12 cellular contexts compared by ENCODE assay signal in the genomic region with DNA sequence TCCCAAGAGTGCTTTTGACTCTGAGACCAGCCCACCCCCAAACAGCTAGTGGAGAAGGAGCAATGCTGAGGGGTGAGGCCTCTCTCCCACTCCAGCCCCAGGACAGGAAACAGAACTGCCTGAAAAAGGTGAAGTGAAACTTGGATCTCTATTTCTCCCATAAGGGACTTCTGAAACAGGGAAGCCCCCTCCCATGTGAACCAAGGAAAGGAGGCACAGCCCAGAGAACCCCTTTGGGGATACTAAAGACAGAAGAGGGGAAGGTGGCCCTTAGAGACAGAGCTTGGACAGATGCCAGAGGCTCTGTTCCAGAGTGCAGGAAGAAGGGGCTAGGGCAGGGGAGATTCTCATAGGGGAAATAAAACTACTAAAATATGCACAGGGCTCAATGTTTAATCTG. TPM values are rescaled to one million over a fixed set of nuclear protein-coding genes. Genes with fewer than 3 reads are reported as not detected.
DNase-seq lines count a peak whose midpoint lies in the region; ATAC-seq and TF ChIP-seq lines count a peak whose summit lies in the region.
"Had no signal": no experiment of that assay in that cellular context is flagged by ENCODE, and none has a peak within 500 bp of the region (broad histone marks: within the 10 kb centered on the region; RNA-seq: fewer than 3 reads in every experiment).

No MANE protein-coding gene starts in this region.

- DNase-seq in CD14-positive monocyte (ENCODE audit: low spot score) (peak; percentile 31), DND-41 (no peak), HK-2 (ENCODE audit: unreplicated experiment) (no peak), AG08395 (ENCODE audit: low spot score) (no peak)
- DNase-seq in naive thymus-derived CD8-positive, alpha-beta T cell: no peak
- DNase-seq: central memory CD4-positive, alpha-beta T cell; MG63; tibial artery had no signal

- no peak overlapping the region for H3K4me3 ChIP-seq in DND-41 (ENCODE audit: low read depth in 1 of 2, low read length in 2 of 2)
- H3K4me3 ChIP-seq: MG63, tibial artery had no signal

- POLR2A ChIA-PET in naive thymus-derived CD8-positive, alpha-beta T cell (lab: Charles Lee): interaction anchor here (0.5 to 4.0 kb wide), 9 partner anchors 12 to 111 kb away, joined by 3 to 61 read pairs (median 12); a partner anchor contains a TSS

- TF ChIP-seq CTCF in CD14-positive monocyte (IDR thresholded peaks at IDR 0.05) (no peak), DND-41 (IDR thresholded peaks at IDR 0.05; ENCODE audit: borderline replicate concordance, extremely low read depth, low read length, poor library complexity, severe bottlenecking) (no peak)

- H3K9me3 ChIP-seq in DND-41 (ENCODE audit: insufficient read depth, low read length, severe bottlenecking): no peaks in the 10 kb centered on the region
- H3K9me3 ChIP-seq: MG63, tibial artery had no signal

- intact Hi-C loops in CD14-positive monocyte (cut with micrococcal nuclease): loop anchor here in 1 of 2 donors (5.0 kb wide), 2 partner anchors 132 to 397 kb away; no protein-coding TSS in a partner anchor

- H3K9me3 Mint-ChIP-seq in CD14-positive monocyte: no peaks in the 10 kb centered on the region
- H3K9me3 Mint-ChIP-seq in activated T-helper 17 cell treated with anti-CD3 and anti-CD28 coated beads, Interleukin-2, amount 50 U/mL, for 72 hours: no peaks in the 10 kb centered on the region
- no peaks in the 10 kb centered on the region for H3K9me3 Mint-ChIP-seq in naive thymus-derived CD8-positive, alpha-beta T cell

- peaks cover 65% of the 10 kb centered on the region for H3K4me1 Mint-ChIP-seq in CD14-positive monocyte
- peaks cover 41% of the 10 kb centered on the region for H3K4me1 Mint-ChIP-seq in activated T-helper 17 cell treated with anti-CD3 and anti-CD28 coated beads, Interleukin-2, amount 50 U/mL, for 72 hours
- H3K4me1 Mint-ChIP-seq in naive thymus-derived CD8-positive, alpha-beta T cell: peaks cover 29 to 80% (median 70%) of the 10 kb centered on the region in 4 donors

- peak overlapping the region; percentile 19; the same call in 1 of the 2 replicates for H3K27ac ChIP-seq in DND-41 (ENCODE audit: low read length)
- H3K27ac ChIP-seq: tibial artery had no signal

- H3K27ac Mint-ChIP-seq in CD14-positive monocyte: peak overlapping the region; percentile 86 to 96 (median 92)
- peak overlapping the region; percentile 92 for H3K27ac Mint-ChIP-seq in activated T-helper 17 cell treated with anti-CD3 and anti-CD28 coated beads, Interleukin-2, amount 50 U/mL, for 72 hours
- H3K27ac Mint-ChIP-seq in naive thymus-derived CD8-positive, alpha-beta T cell: peak overlapping the region; percentile 60 to 98 (median 94)

- peaks cover 39% of the 10 kb centered on the region for H3K36me3 ChIP-seq in DND-41 (ENCODE audit: insufficient read depth, low read length)

- H3K4me3 Mint-ChIP-seq in CD14-positive monocyte: peak overlapping the region; percentile 80 to 98
- peak overlapping the region; percentile 96 for H3K4me3 Mint-ChIP-seq in activated T-helper 17 cell treated with anti-CD3 and anti-CD28 coated beads, Interleukin-2, amount 50 U/mL, for 72 hours
- peak overlapping the region; percentile 49 to 99 (median 77) for H3K4me3 Mint-ChIP-seq in naive thymus-derived CD8-positive, alpha-beta T cell

- H3K27me3 ChIP-seq in DND-41 (ENCODE audit: insufficient read depth, low read length, poor library complexity): no peaks in the 10 kb centered on the region
- H3K27me3 ChIP-seq: MG63, tibial artery had no signal

- H4K20me1 ChIP-seq in DND-41 (ENCODE audit: insufficient read depth, low read length): no peaks in the 10 kb centered on the region

- H3K79me2 ChIP-seq in DND-41 (ENCODE audit: insufficient read depth, low read length): peaks cover 14% of the 10 kb centered on the region

- no peak overlapping the region for H2AFZ ChIP-seq in DND-41 (ENCODE audit: low read depth, low read length)

- H3K4me1 ChIP-seq in DND-41 (ENCODE audit: insufficient read depth, low read length): peaks cover 41% of the 10 kb centered on the region

- ATAC-seq in DND-41 (ENCODE audit: insufficient read depth, low read depth) (no peak), HG03460 (IDR thresholded peaks at IDR 0.05; ENCODE audit: unreplicated experiment) (no peak), HG03439 (IDR thresholded peaks at IDR 0.05; ENCODE audit: unreplicated experiment) (no peak)
- ATAC-seq in activated T-helper 17 cell treated with anti-CD3 and anti-CD28 coated beads, Interleukin-2, amount 50 U/mL, for 72 hours (replicated peaks): no peak
- ATAC-seq in naive thymus-derived CD8-positive, alpha-beta T cell: no peak
- ATAC-seq: esophagus mucosa had no signal

- no peak overlapping the region for H3K9ac ChIP-seq in DND-41 (ENCODE audit: low read depth, low read length)

- no peak overlapping the region for H3K4me2 ChIP-seq in DND-41 (ENCODE audit: insufficient read depth, low read length)

- H3K27me3 Mint-ChIP-seq in CD14-positive monocyte (ENCODE audit: low read depth in 3 of 3): peaks cover 0 to 6% (median 0%) of the 10 kb centered on the region in 3 donors
- no peaks in the 10 kb centered on the region for H3K27me3 Mint-ChIP-seq in activated T-helper 17 cell treated with anti-CD3 and anti-CD28 coated beads, Interleukin-2, amount 50 U/mL, for 72 hours
- H3K27me3 Mint-ChIP-seq in naive thymus-derived CD8-positive, alpha-beta T cell: no peaks in the 10 kb centered on the region

- peaks cover 40 to 55% of the 10 kb centered on the region in 2 donors for H3K36me3 Mint-ChIP-seq in CD14-positive monocyte
- peaks cover 72% of the 10 kb centered on the region for H3K36me3 Mint-ChIP-seq in activated T-helper 17 cell treated with anti-CD3 and anti-CD28 coated beads, Interleukin-2, amount 50 U/mL, for 72 hours (ENCODE audit: low read depth)
- H3K36me3 Mint-ChIP-seq in naive thymus-derived CD8-positive, alpha-beta T cell: peaks cover 0 to 36% (median 23%) of the 10 kb centered on the region in 3 donors

RNA-seq across cellular contexts. Expression of a gene that starts 2.9 kb away (rescaled TPM):
- 100 to 1,000 TPM; 103 to 104 TPM for polyA plus RNA-seq in CD14-positive monocyte
- 10 to 100 TPM; 12.0 to 22.9 TPM for total RNA-seq in activated T-helper 17 cell treated with anti-CD3 and anti-CD28 coated beads, Interleukin-2, amount 50 U/mL, for 72 hours
- 10 to 100 TPM; 31.5 to 33.1 TPM for total RNA-seq in naive thymus-derived CD8-positive, alpha-beta T cell
- polyA plus RNA-seq in naive thymus-derived CD8-positive, alpha-beta T cell: 10 to 100 TPM in 2 of 3 donors, 1 to 10 TPM in 1; 9.9 to 37.4 (median 11.7) TPM
- total RNA-seq: esophagus mucosa had no signal

RNA-seq across cellular contexts. Expression of a gene that starts 6.3 kb away (rescaled TPM):
- polyA plus RNA-seq in CD14-positive monocyte: under 1 TPM in 1 of 2 donors, not detected in 1; 0.24 TPM
- 10 to 100 TPM in 1 of 2 donors, 1 to 10 TPM in 1; 7.9 to 15.7 TPM for total RNA-seq in activated T-helper 17 cell treated with anti-CD3 and anti-CD28 coated beads, Interleukin-2, amount 50 U/mL, for 72 hours
- 1 to 10 TPM; 2.5 to 4.5 TPM for total RNA-seq in naive thymus-derived CD8-positive, alpha-beta T cell
- under 1 TPM in 2 of 3 donors, not detected in 1; 0.23 to 0.30 TPM for polyA plus RNA-seq in naive thymus-derived CD8-positive, alpha-beta T cell

RNA-seq across cellular contexts. Expression of a gene that starts 6.6 kb away (rescaled TPM):
- 100 to 1,000 TPM; 103 to 110 TPM for polyA plus RNA-seq in CD14-positive monocyte
- 10 to 100 TPM; 55.3 to 69.4 TPM for total RNA-seq in activated T-helper 17 cell treated with anti-CD3 and anti-CD28 coated beads, Interleukin-2, amount 50 U/mL, for 72 hours
- total RNA-seq in naive thymus-derived CD8-positive, alpha-beta T cell: 10 to 100 TPM; 57.8 to 65.2 TPM
- 10 to 100 TPM; 53.7 to 74.2 (median 63.5) TPM for polyA plus RNA-seq in naive thymus-derived CD8-positive, alpha-beta T cell

RNA-seq across cellular contexts. Expression of a gene that starts 12.9 kb away (rescaled TPM):
- polyA plus RNA-seq in CD14-positive monocyte: 1 to 10 TPM in 1 of 2 donors, under 1 TPM in 1; 0.39 to 1.4 TPM
- 1 to 10 TPM; 5.4 to 6.3 TPM for total RNA-seq in activated T-helper 17 cell treated with anti-CD3 and anti-CD28 coated beads, Interleukin-2, amount 50 U/mL, for 72 hours
- 10 to 100 TPM; 10.6 to 13.2 TPM for total RNA-seq in naive thymus-derived CD8-positive, alpha-beta T cell
- 1 to 10 TPM in 1 of 3 donors, under 1 TPM in 2; 0.57 to 1.1 (median 0.81) TPM for polyA plus RNA-seq in naive thymus-derived CD8-positive, alpha-beta T cell

RNA-seq across cellular contexts. Expression of a gene that starts 16.4 kb away (rescaled TPM):
- polyA plus RNA-seq in CD14-positive monocyte: not detected
- total RNA-seq in activated T-helper 17 cell treated with anti-CD3 and anti-CD28 coated beads, Interleukin-2, amount 50 U/mL, for 72 hours: 1 to 10 TPM in 1 of 2 donors, under 1 TPM in 1; 0.82 to 1.5 TPM
- total RNA-seq in naive thymus-derived CD8-positive, alpha-beta T cell: 1 to 10 TPM; 2.0 to 4.6 TPM
- polyA plus RNA-seq in naive thymus-derived CD8-positive, alpha-beta T cell: under 1 TPM in 2 of 3 donors, not detected in 1; 0.50 to 0.59 TPM
- total RNA-seq: esophagus mucosa had no signal
